Comparison of ENCODE assay signal across 8 cellular contexts in genomic region chr7:39746162-39746782, GRCh38.
A peak's percentile ranks its signal among the peaks of the same experiment; 100 is the strongest.
DNase-seq lines count a peak whose midpoint lies in the region; ATAC-seq and TF ChIP-seq lines count a peak whose summit lies in the region.

No MANE protein-coding gene starts in this region.

- H4K20me1 ChIP-seq in GM23248 (ENCODE audit: insufficient read depth) (no peaks in the 10 kb centered on the region), smooth muscle cell (ENCODE audit: low read depth) (no peaks in the 10 kb centered on the region)

- TF ChIP-seq CTCF in astrocyte of the spinal cord (IDR thresholded peaks at IDR 0.05; ENCODE audit: low read depth, low read length): peak; percentile 82
- peak; percentile 69 for TF ChIP-seq CTCF in smooth muscle cell (IDR thresholded peaks at IDR 0.05; ENCODE audit: borderline replicate concordance, insufficient read depth, poor library complexity, severe bottlenecking)

- in situ Hi-C loops in GM23248 (cut with MboI) (loop anchor here (5.0 kb wide), 1 partner anchor 164 kb away; no protein-coding TSS in a partner anchor), astrocyte of the spinal cord (cut with HindIII; ENCODE audit: low sequenced_read_pairs) (no loop called here)

- no peak overlapping the region for H3K4me3 ChIP-seq in GM23248
- no peak overlapping the region for H3K4me3 ChIP-seq in astrocyte of the spinal cord (ENCODE audit: low read depth, low read length)
- H3K4me3 ChIP-seq in smooth muscle cell: no peak overlapping the region

- H3K4me1 ChIP-seq in GM23248 (ENCODE audit: insufficient read depth): peaks cover 8% of the 10 kb centered on the region
- no peaks in the 10 kb centered on the region for H3K4me1 ChIP-seq in smooth muscle cell (ENCODE audit: low read depth)

- WGBS in GM23248 (ENCODE audit: low coverage in 1 of 2, low lambda C conversion rate in 2 of 2, missing lambda C conversion rate in 2 of 2), 2 experiments: 3 to 4% methylated on average over 11 of the region's 11 CpGs
- 20% methylated on average over 11 of the region's 11 CpGs for WGBS in smooth muscle cell (ENCODE audit: low lambda C conversion rate)

- H3K9ac ChIP-seq in GM23248 (no peak overlapping the region), smooth muscle cell (ENCODE audit: low read depth) (no peak overlapping the region)

- H3K9me3 ChIP-seq in GM23248 (ENCODE audit: low read depth) (no peaks in the 10 kb centered on the region), smooth muscle cell (replicated peaks; ENCODE audit: low read depth) (no peaks in the 10 kb centered on the region)

- no peaks in the 10 kb centered on the region for H3K36me3 ChIP-seq in GM23248 (ENCODE audit: low read depth)
- H3K36me3 ChIP-seq in smooth muscle cell (ENCODE audit: low read depth): no peaks in the 10 kb centered on the region

- DNase-seq in COR-L47 (lab: John Stamatoyannopoulos, UW) (peak; percentile 71), GM23248 (peak; percentile 91), NCI-H1694 (lab: John Stamatoyannopoulos, UW) (peak; percentile 75), T-helper 2 cell (peak in 4 of 5 experiments; percentile 19 to 60 (median 36)), astrocyte of the spinal cord (ENCODE audit: low read depth, low spot score) (peak; percentile 80), hypothalamus (lab: John Stamatoyannopoulos, UW) (peak in 45 of 51 donors; percentile 3 to 86 (median 44)), smooth muscle cell (lab: John Stamatoyannopoulos, UW; ENCODE audit: unreplicated experiment) (peak; percentile 15)

- H3F3A ChIP-seq in GM23248 (ENCODE audit: insufficient read depth): peaks cover 18% of the 10 kb centered on the region
- no peaks in the 10 kb centered on the region for H3F3A ChIP-seq in smooth muscle cell (ENCODE audit: low read depth)

- H3K27me3 ChIP-seq in GM23248 (replicated peaks; ENCODE audit: insufficient read depth) (no peaks in the 10 kb centered on the region), smooth muscle cell (ENCODE audit: low read depth) (no peaks in the 10 kb centered on the region)

- H3K4me2 ChIP-seq in GM23248 (ENCODE audit: unreplicated experiment) (peak overlapping the region; percentile 1), smooth muscle cell (no peak overlapping the region)

- peak overlapping the region; percentile 14; the same call in 1 of the 2 replicates for H3K27ac ChIP-seq in GM23248
- no peak overlapping the region for H3K27ac ChIP-seq in smooth muscle cell (ENCODE audit: low read depth)

- no peaks in the 10 kb centered on the region for H3K79me2 ChIP-seq in GM23248 (ENCODE audit: insufficient read depth)
- H3K79me2 ChIP-seq in smooth muscle cell (ENCODE audit: low read depth): no peaks in the 10 kb centered on the region

- ATAC-seq in GM21367 (IDR thresholded peaks at IDR 0.05; ENCODE audit: unreplicated experiment): no peak

- 0 out of 2 replicates have a peak overlapping the region, but pooled peaks have one; percentile 25 for H2AFZ ChIP-seq in GM23248
- no peak overlapping the region for H2AFZ ChIP-seq in smooth muscle cell (ENCODE audit: low read depth)

- no peaks in the 10 kb centered on the region for H3K9me2 ChIP-seq in GM23248 (ENCODE audit: insufficient read depth)

Comparison
In these comparisons a context has a peak if more than half of its experiments do, and no peak if none do; other contexts are left out.
1. DNase-seq: peak in every context shown above with its lines; median percentile 91 in GM23248; 80 in astrocyte of the spinal cord; 75 in NCI-H1694; 71 in COR-L47; 44 in hypothalamus; 36 in T-helper 2 cell; 15 in smooth muscle cell.